ENCODE assay signal across 23 cellular contexts in the genomic region with DNA sequence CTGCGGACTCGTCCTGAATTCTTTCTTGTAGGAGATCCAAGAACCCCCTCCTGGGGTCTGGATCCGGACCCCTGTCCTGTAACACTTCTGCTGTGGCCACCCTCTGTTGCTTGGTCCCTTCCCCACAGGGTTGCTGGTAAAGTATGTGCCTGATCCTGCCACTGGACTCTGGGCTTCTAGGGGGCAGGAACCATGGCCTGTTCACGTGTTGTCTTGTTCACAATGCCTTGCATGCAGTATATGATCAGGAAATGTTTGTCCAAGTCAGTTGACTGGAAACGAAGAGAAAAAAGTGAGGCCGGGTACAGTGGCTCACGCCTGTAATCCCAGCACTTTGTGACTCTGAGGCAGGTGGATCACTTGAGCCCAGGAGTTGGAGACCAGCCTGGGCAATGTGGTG.
"Had no signal": no experiment of that assay in that cellular context is flagged by ENCODE, and none has a peak within 500 bp of the region (broad histone marks: within the 10 kb centered on the region; RNA-seq: fewer than 3 reads in every experiment).

No MANE protein-coding gene starts in this region.

- FAIRE-seq: RCC 7860 had no signal

- H3K27ac ChIP-seq: breast epithelium, SJSA1 had no signal

- H3K27ac Mint-ChIP-seq: activated CD8-positive, alpha-beta T cell treated with anti-CD3 and anti-CD28 coated beads for 36 hours; activated naive CD4-positive, alpha-beta T cell treated with anti-CD3 and anti-CD28 coated beads, Interleukin-2, amount 50 U/mL, for 24 hours; activated T-cell treated with anti-CD3 and anti-CD28 coated beads, Interleukin-2, amount 50 U/mL, for 24 hours; activated T-helper 1 cell treated with anti-CD3 and anti-CD28 coated beads, Interleukin-12 subunit alpha, Interleukin-12 subunit beta, Interleukin-2, Interleukin-4 antibody, amounts not matched to agents 30 ng/mL and 10 ng/mL and 1 ng/mL, durations not matched to agents 14 hours and 24 hours and 36 hours; T-helper 1 cell treated with Interleukin-12 subunit alpha and Interleukin-12 subunit beta and Interleukin-4 antibody, amounts not matched to agents 30 μg/mL and 1 μg/mL, for 36 hours had no signal

- H3K36me3 Mint-ChIP-seq: activated naive CD4-positive, alpha-beta T cell treated with anti-CD3 and anti-CD28 coated beads, Interleukin-2, amount 50 U/mL, for 24 hours had no signal

- H3K4me1 ChIP-seq: breast epithelium, SJSA1 had no signal

- H3K4me1 Mint-ChIP-seq: activated naive CD4-positive, alpha-beta T cell treated with anti-CD3 and anti-CD28 coated beads, Interleukin-2, amount 50 U/mL, for 24 hours had no signal

- DNase-seq: activated CD4-positive, CD25-positive, alpha-beta regulatory T cell; activated CD8-positive, alpha-beta T cell treated with anti-CD3 and anti-CD28 coated beads for 36 hours; activated effector memory CD4-positive, alpha-beta T cell treated with Interleukin-2 at 50 U/mL for 16 hours; activated naive CD4-positive, alpha-beta T cell; activated T-cell treated with anti-CD3 and anti-CD28 coated beads, Interleukin-2, amount 50 U/mL, for 24 hours; aorta; central memory CD4-positive, alpha-beta T cell; Kasumi-1; NCI-H1048; NCI-H146; NCI-H187 treated with DMSO at 0.1 percent for 48 hours; NCI-H2081 treated with DMSO at 0.1 percent for 48 hours; NCI-H446; NCI-H524; PC-3; SHP77; SW 1271 had no signal

- H3K4me3 Mint-ChIP-seq: activated CD8-positive, alpha-beta T cell treated with anti-CD3 and anti-CD28 coated beads for 36 hours; activated naive CD4-positive, alpha-beta T cell treated with anti-CD3 and anti-CD28 coated beads, Interleukin-2, amount 50 U/mL, for 24 hours; activated T-cell treated with anti-CD3 and anti-CD28 coated beads, Interleukin-2, amount 50 U/mL, for 24 hours; activated T-helper 1 cell treated with anti-CD3 and anti-CD28 coated beads, Interleukin-12 subunit alpha, Interleukin-12 subunit beta, Interleukin-2, Interleukin-4 antibody, amounts not matched to agents 30 ng/mL and 10 ng/mL and 1 ng/mL, durations not matched to agents 14 hours and 24 hours and 36 hours; T-helper 1 cell treated with Interleukin-12 subunit alpha and Interleukin-12 subunit beta and Interleukin-4 antibody, amounts not matched to agents 30 μg/mL and 1 μg/mL, for 36 hours had no signal

- H3K9me3 Mint-ChIP-seq: activated CD8-positive, alpha-beta T cell treated with anti-CD3 and anti-CD28 coated beads for 36 hours; activated naive CD4-positive, alpha-beta T cell treated with anti-CD3 and anti-CD28 coated beads, Interleukin-2, amount 50 U/mL, for 24 hours; activated T-cell treated with anti-CD3 and anti-CD28 coated beads, Interleukin-2, amount 50 U/mL, for 24 hours; activated T-helper 1 cell treated with anti-CD3 and anti-CD28 coated beads, Interleukin-12 subunit alpha, Interleukin-12 subunit beta, Interleukin-2, Interleukin-4 antibody, amounts not matched to agents 30 ng/mL and 10 ng/mL and 1 ng/mL, durations not matched to agents 14 hours and 24 hours and 36 hours; T-helper 1 cell treated with Interleukin-12 subunit alpha and Interleukin-12 subunit beta and Interleukin-4 antibody, amounts not matched to agents 30 μg/mL and 1 μg/mL, for 36 hours had no signal

- H3K27me3 Mint-ChIP-seq: activated CD8-positive, alpha-beta T cell treated with anti-CD3 and anti-CD28 coated beads for 36 hours; activated naive CD4-positive, alpha-beta T cell treated with anti-CD3 and anti-CD28 coated beads, Interleukin-2, amount 50 U/mL, for 24 hours; activated T-cell treated with anti-CD3 and anti-CD28 coated beads, Interleukin-2, amount 50 U/mL, for 24 hours had no signal

- H3K4me3 ChIP-seq: breast epithelium, SJSA1 had no signal

- H3K36me3 ChIP-seq: breast epithelium, SJSA1 had no signal

- H3K27me3 ChIP-seq: breast epithelium, SJSA1 had no signal
